ENCODE assay signal across 8 cellular contexts in the genomic region with DNA sequence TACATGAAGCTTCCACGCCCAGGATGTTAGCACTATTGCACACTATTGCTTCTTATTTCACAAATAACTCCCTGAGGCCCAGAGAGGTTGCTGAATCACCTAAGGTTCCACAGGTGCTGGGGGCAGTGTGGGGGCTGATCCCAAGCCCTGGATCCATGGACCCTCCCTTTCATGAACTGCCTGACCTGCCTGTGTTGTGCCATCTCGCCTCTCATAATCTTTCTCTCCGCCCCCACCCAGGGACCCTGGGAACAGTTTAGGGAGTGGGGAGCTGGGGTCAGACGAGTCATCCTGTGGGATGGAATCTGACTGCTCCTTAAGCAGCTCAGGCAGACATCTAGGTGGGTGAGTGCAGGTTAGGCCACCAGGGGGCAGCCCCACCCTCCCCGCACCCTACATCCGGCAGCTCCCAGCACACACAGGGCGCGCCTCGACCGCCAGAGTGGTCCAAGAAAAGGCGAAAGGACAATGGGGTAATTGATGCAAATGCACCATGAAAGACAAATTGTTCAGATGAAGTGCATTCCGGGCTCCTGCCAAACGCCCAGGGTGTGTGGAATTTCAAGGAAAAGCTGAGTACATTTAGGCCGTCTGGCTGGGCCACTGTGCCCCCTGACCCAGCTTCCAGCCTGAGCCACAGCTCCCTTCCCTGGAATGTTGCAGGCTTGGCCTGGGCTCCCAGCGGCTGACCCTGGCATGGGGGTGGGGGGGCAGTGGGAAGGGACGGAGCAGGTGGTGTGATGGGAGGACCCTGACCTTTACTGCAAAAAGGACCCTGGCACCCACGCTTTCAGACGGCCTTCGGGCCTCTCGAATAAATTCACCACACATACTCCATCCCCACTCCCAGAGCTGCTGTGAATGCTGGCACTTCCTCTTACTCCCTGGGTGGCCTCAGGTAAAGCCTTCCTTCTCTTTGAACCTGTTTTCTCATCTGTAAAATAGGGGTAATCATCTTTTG. TPM values are rescaled to one million over a fixed set of nuclear protein-coding genes. Genes with fewer than 3 reads are reported as not detected.
DNase-seq lines count a peak whose midpoint lies in the region; ATAC-seq and TF ChIP-seq lines count a peak whose summit lies in the region.

No MANE protein-coding gene starts in this region.

- TF ChIP-seq CTCF in choroid plexus epithelial cell (conservative IDR thresholded peaks at IDR 0.05; ENCODE audit: low read depth, low read length) (peak; percentile 86), left lung (IDR thresholded peaks at IDR 0.05) (peak; percentile 72 to 79)

- H3K4me1 ChIP-seq in left lung: peaks cover 20 to 35% of the 10 kb centered on the region in 2 donors

- H3K36me3 ChIP-seq in left lung: no peaks in the 10 kb centered on the region

- H3K9me3 ChIP-seq in left lung: no peaks in the 10 kb centered on the region

- no peaks in the 10 kb centered on the region for H3K27me3 ChIP-seq in left lung

- H3K4me3 ChIP-seq in choroid plexus epithelial cell (ENCODE audit: low read depth, low read length) (no peak overlapping the region), left lung (no peak overlapping the region)

- peak; percentile 76 to 77 for ATAC-seq in activated CD4-positive, CD25-positive, alpha-beta regulatory T cell treated with anti-CD3 and anti-CD28 coated beads, Interleukin-2, amount 50 U/mL, for 24 hours
- peak; percentile 94 for ATAC-seq in left lung

- DNase-seq in EH (ENCODE audit: low read depth): peak; percentile 71
- peak; percentile 74 for DNase-seq in HCEC 1CT
- peak; percentile 59 for DNase-seq in NCI-H1105 (lab: John Stamatoyannopoulos, UW)
- DNase-seq in choroid plexus epithelial cell (ENCODE audit: low read depth): peak; percentile 81
- peak; percentile 71 to 92 for DNase-seq in left lung
- DNase-seq in stimulated activated CD4-positive, alpha-beta T cell treated with anti-CD3 and anti-CD28 coated beads, Interleukin-4, amount 100 ng/mL, for 4 hours: peak; percentile 35 to 59
- no peak for DNase-seq in NCI-H2171 (lab: John Stamatoyannopoulos, UW)

- intact Hi-C loops in left lung (cut with DNase I): loop anchor here in 1 of 2 donors (5.0 to 10.0 kb wide), 2 partner anchors 34 to 67 kb away; no protein-coding TSS in a partner anchor

- H3K27ac ChIP-seq in left lung: peak overlapping the region; percentile 33 to 59

RNA-seq across cellular contexts. Expression of gene PHLDA3, which starts 20.8 kb away (rescaled TPM):
- total RNA-seq in left lung: 10 to 100 TPM; 46.8 to 82.7 TPM

RNA-seq across cellular contexts. Expression of gene TNNI1, which starts 26.7 kb away (rescaled TPM):
- under 1 TPM in 1 of 2 donors, not detected in 1; 0.38 TPM for total RNA-seq in left lung

RNA-seq across cellular contexts. Expression of gene LAD1, which starts 49.1 kb away (rescaled TPM):
- total RNA-seq in left lung: 10 to 100 TPM; 20.1 to 37.6 TPM

RNA-seq across cellular contexts. Expression of gene CSRP1, which starts 58.7 kb away (rescaled TPM):
- total RNA-seq in left lung: 100 to 1,000 TPM; 216 to 235 TPM
